Comparison of ENCODE assay signal across 18 cellular contexts in the genomic region with DNA sequence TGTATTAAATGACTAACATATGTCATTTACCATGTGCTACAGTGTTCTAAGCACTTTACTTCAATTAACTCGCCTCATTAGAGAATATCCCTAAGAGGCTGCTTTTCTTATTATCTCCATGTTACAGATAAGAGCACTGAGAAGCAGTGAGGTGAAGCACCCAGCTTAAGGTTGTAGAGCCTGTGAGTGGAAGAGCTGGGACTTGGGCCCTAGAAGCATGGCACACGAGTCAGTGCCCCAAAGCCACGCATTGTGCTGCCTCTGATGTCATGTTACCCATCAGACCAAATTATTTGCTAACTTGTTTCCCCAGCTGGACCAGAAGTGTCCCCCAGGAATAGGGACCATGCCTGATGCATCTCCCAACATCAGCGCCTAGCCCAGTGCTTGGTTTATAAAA.
"Had no signal": no experiment of that assay in that cellular context is flagged by ENCODE, and none has a peak within 500 bp of the region (broad histone marks: within the 10 kb centered on the region; RNA-seq: fewer than 3 reads in every experiment).

No MANE protein-coding gene starts in this region.

- H3K27ac ChIP-seq: esophagus squamous epithelium, gastroesophageal sphincter, left ventricle myocardium inferior, lower lobe of right lung, sigmoid colon, skin epidermis, suprapubic skin had no signal

- DNase-seq: dermis blood vessel endothelial cell; esophagus squamous epithelium; foreskin fibroblast; glutamatergic neuron; immature natural killer cell; kidney; left cardiac atrium; left ventricle myocardium inferior; lower lobe of right lung; natural killer cell; sigmoid colon; stimulated activated CD4-positive, alpha-beta T cell treated with anti-CD3 and anti-CD28 coated beads, Interleukin-12 subunit alpha, Interleukin-12 subunit beta, amount 100 ng/mL, for 4 hours; stimulated activated naive CD4-positive, alpha-beta T cell treated with Interleukin-2 at 50 U/mL for 16 hours; thyroid gland had no signal

- H3K4me1 ChIP-seq: gastroesophageal sphincter, left ventricle myocardium inferior, lower lobe of right lung, sigmoid colon, suprapubic skin had no signal

- ATAC-seq: gastroesophageal sphincter, left cardiac atrium, lower lobe of right lung, natural killer cell had no signal

- H3K4me3 ChIP-seq: esophagus squamous epithelium, gastroesophageal sphincter, left ventricle myocardium inferior, lower lobe of right lung, sigmoid colon, skin epidermis, suprapubic skin, thyroid gland had no signal

- H3K36me3 ChIP-seq: left ventricle myocardium inferior, sigmoid colon, suprapubic skin, thyroid gland had no signal

- H3K9me3 ChIP-seq: esophagus squamous epithelium, gastroesophageal sphincter, left ventricle myocardium inferior, lower lobe of right lung, sigmoid colon, suprapubic skin, thyroid gland had no signal

- H3K27me3 ChIP-seq: esophagus squamous epithelium, gastroesophageal sphincter, sigmoid colon, suprapubic skin, thyroid gland had no signal

- FAIRE-seq: kidney, urothelium cell line had no signal
